ENCODE assay signal across 8 cellular contexts in the genomic region with DNA sequence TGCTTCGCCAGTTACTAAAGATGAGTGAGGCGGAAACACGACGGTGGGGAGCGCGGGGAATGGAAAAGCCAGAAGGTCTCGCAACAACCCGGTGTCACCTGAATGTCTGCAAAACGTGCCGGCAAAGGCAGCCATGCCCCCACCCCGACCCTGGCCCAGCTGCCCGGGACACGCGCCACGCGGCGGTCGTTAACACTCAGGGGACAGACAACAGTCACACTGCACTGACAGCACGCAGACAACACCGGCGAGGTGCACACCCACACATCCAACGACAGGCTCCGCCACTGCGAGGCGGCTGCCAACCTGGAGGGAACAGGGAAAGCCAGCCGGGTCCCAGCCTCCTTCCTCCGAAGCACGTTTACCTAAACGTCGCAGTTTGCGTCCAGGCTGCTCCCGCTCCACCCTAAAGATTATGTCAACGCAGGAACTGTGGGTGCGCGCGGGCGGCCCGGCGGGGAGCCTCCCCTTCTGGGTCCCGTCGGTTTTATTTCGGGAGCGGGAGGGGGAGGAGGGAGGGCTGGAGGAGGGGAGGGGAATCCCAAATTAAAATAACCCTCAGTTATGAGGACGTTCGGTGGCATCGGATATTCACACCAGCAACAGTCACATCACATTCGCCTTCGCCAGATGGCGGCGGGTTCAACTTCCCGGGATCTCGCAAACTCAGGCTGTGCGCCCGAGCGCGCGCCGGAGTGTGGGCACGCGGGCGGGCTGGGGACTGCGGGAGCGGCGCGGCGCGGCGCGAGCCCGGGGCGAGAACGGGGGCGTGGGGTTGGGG. TPM values are rescaled to one million over a fixed set of nuclear protein-coding genes. Genes with fewer than 3 reads are reported as not detected.
A peak's percentile ranks its signal among the peaks of the same experiment; 100 is the strongest.
DNase-seq lines count a peak whose midpoint lies in the region; ATAC-seq and TF ChIP-seq lines count a peak whose summit lies in the region.

No MANE protein-coding gene starts in this region.

- intact Hi-C loops in testis (cut with DNase I; ENCODE audit: low total_unique reads): loop anchor here (10.0 kb wide), 2 partner anchors 47 to 277 kb away; no protein-coding TSS in a partner anchor

- no peaks in the 10 kb centered on the region for H3K27me3 ChIP-seq in testis

- 0% methylated on average over 27 to 47 of the region's 73 CpGs for WGBS in testis, 2 donors

- no peaks in the 10 kb centered on the region for H3K36me3 ChIP-seq in testis (ENCODE audit: low read depth, missing control alignments)

- no peaks in the 10 kb centered on the region for H3K9me3 ChIP-seq in testis

- H3K4me3 ChIP-seq in testis: peak overlapping the region; percentile 88 to 93

- peaks cover 17% of the 10 kb centered on the region for H3K36me3 Mint-ChIP-seq in endothelial cell (ENCODE audit: low read depth, unreplicated experiment)

- TF ChIP-seq CTCF in endothelial cell (IDR thresholded peaks at IDR 0.05; ENCODE audit: unreplicated experiment) (no peak), testis (IDR thresholded peaks at IDR 0.05) (no peak)

- ATAC-seq in HG03039 (IDR thresholded peaks at IDR 0.05; ENCODE audit: unreplicated experiment): peak; percentile 3

- no peaks in the 10 kb centered on the region for H3K9me3 Mint-ChIP-seq in endothelial cell (ENCODE audit: unreplicated experiment)

- H3K27ac Mint-ChIP-seq in endothelial cell (ENCODE audit: unreplicated experiment): peak overlapping the region; percentile 74

- H3K4me1 Mint-ChIP-seq in endothelial cell (ENCODE audit: unreplicated experiment): peaks cover 51% of the 10 kb centered on the region

- peak overlapping the region; percentile 95 for H3K4me3 Mint-ChIP-seq in endothelial cell (ENCODE audit: unreplicated experiment)

- peaks cover 31% of the 10 kb centered on the region for H3K27me3 Mint-ChIP-seq in endothelial cell (ENCODE audit: unreplicated experiment)

- peak overlapping the region; percentile 93 to 97 for H3K27ac ChIP-seq in testis

- no peak for TF ChIP-seq POLR2A in testis (IDR thresholded peaks at IDR 0.05)

- DNase-seq in NCI-H2196 (lab: John Stamatoyannopoulos, UW; ENCODE audit: unreplicated experiment): peak; percentile 28
- DNase-seq in NCI-H2196 treated with DMSO at 0.1 percent for 48 hours (lab: John Stamatoyannopoulos, UW; ENCODE audit: unreplicated experiment): no peak
- DNase-seq in NCI-H748 treated with DMSO at 0.1 percent for 48 hours (lab: John Stamatoyannopoulos, UW): peak; percentile 35
- peak; percentile 78 for DNase-seq in activated CD8-positive, alpha-beta memory T cell treated with anti-CD3 and anti-CD28 coated beads, Interleukin-2, amount 50 U/mL, for 48 hours
- DNase-seq in endothelial cell (ENCODE audit: low spot score): peak; percentile 60
- DNase-seq in myocyte (ENCODE audit: low read depth): peak; percentile 71
- peak; percentile 63 for DNase-seq in testis

- peaks cover 24% of the 10 kb centered on the region for H3K4me1 ChIP-seq in testis

RNA-seq across cellular contexts. Expression of gene PTGR3, which starts 0.7 kb away (rescaled TPM):
- total RNA-seq in endothelial cell (ENCODE audit: unreplicated experiment) (26.3 TPM), myocyte (11.7 and 11.9 TPM in 2 replicates), testis (10 to 100 TPM; 13.9 to 27.9 TPM)
- polyA plus RNA-seq in myocyte (2012): 19.9 TPM
- 15.7 TPM for polyA plus RNA-seq in testis (ENCODE audit: insufficient read depth, low read depth, low replicate concordance)

RNA-seq across cellular contexts. Expression of gene TSHZ1, which starts 2.4 kb away (rescaled TPM):
- 16.3 TPM for total RNA-seq in endothelial cell (ENCODE audit: unreplicated experiment)
- 6.1 and 6.8 TPM in 2 replicates for total RNA-seq in myocyte
- 5.5 TPM for polyA plus RNA-seq in myocyte (2012)
- 10 to 100 TPM; 18.4 to 36.2 TPM for total RNA-seq in testis
- 12.8 TPM for polyA plus RNA-seq in testis (ENCODE audit: insufficient read depth, low read depth, low replicate concordance)
